Comparison of ENCODE assay signal across 21 cellular contexts in the genomic region with DNA sequence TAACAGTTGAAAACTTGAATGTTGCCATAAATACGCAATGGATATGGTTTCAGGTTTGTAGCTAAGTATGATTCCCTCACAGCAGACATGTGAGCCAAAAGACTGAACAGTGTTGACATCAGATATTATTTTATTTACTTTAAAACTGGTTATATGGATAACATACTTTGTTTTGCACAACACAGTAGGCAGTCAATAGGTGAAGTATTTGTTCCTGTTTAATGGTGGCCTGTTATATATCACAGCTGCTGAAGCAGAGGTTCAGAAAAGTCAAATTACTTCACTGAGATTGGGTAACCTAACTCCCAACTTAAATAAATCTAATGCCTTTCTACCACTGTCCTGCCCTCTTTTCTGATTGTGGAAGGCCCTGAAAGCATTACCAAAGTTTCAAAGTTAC. TPM values are rescaled to one million over a fixed set of nuclear protein-coding genes. Genes with fewer than 3 reads are reported as not detected.
DNase-seq lines count a peak whose midpoint lies in the region; ATAC-seq, FAIRE-seq and TF ChIP-seq lines count a peak whose summit lies in the region.
"Had no signal": no experiment of that assay in that cellular context is flagged by ENCODE, and none has a peak within 500 bp of the region (broad histone marks: within the 10 kb centered on the region; RNA-seq: fewer than 3 reads in every experiment).

No MANE protein-coding gene starts in this region.

- H3K9ac ChIP-seq in adipocyte (ENCODE audit: low read length): no peak overlapping the region
- H3K9ac ChIP-seq: SK-N-SH had no signal

- no peaks in the 10 kb centered on the region for H3K36me3 ChIP-seq in HEK293 (ENCODE audit: control insufficient read depth in 2 of 2, insufficient read depth in 1 of 2, low read length in 2 of 2)
- no peaks in the 10 kb centered on the region for H3K36me3 ChIP-seq in adipocyte (ENCODE audit: control insufficient read depth, insufficient read depth, low read length, severe bottlenecking)
- H3K36me3 ChIP-seq in hepatocyte (replicated peaks; ENCODE audit: insufficient read depth, low read depth): no peaks in the 10 kb centered on the region
- H3K36me3 ChIP-seq in gastrocnemius medialis: no peaks in the 10 kb centered on the region

- H3K4me1 ChIP-seq in HEK293 (ENCODE audit: control insufficient read depth, insufficient read depth, low read length) (0 out of 2 replicates have a peak, but pooled peaks cover 6% of the 10 kb centered on the region), adipocyte (ENCODE audit: control insufficient read depth, insufficient read depth, low read length) (peaks cover 69% of the 10 kb centered on the region), hepatocyte (ENCODE audit: insufficient read depth) (peaks cover 50% of the 10 kb centered on the region), gastrocnemius medialis (peaks cover 61 to 79% of the 10 kb centered on the region in 2 donors)

- in situ Hi-C loops in gastrocnemius medialis (cut with MboI; ENCODE audit: low sequenced_read_pairs in 4 of 4): no loop called here

- peak overlapping the region; percentile 3 for H3K4me2 ChIP-seq in hepatocyte
- H3K4me2 ChIP-seq: SK-N-SH had no signal

- DNase-seq in adipocyte (ENCODE audit: low read depth): peak; percentile 39
- no peak for DNase-seq in hepatocyte (ENCODE audit: low spot score)
- DNase-seq in gastrocnemius medialis: no peak
- DNase-seq in stimulated activated CD4-positive, alpha-beta T cell treated with anti-CD3 and anti-CD28 coated beads, Interleukin-12 subunit alpha, Interleukin-12 subunit beta, amount 100 ng/mL, for 4 hours: no peak
- DNase-seq in NOMO-1 treated with DMSO at 0.1 percent for 48 hours (lab: John Stamatoyannopoulos, UW; ENCODE audit: unreplicated experiment): no peak
- DNase-seq in anterior cingulate cortex (lab: John Stamatoyannopoulos, UW): no peak
- no peak for DNase-seq in GM12891 (ENCODE audit: insufficient read length, low spot score)
- DNase-seq: ACHN, AML-193, DMS 273 treated with DMSO at 0.1 percent for 48 hours, NCI-H1417 treated with DMSO at 0.1 percent for 48 hours, NCI-H1930, NCI-H2171, NCI-H774, SHP77, SK-N-SH had no signal

- intact Hi-C loops in gastrocnemius medialis (cut with DNase I; ENCODE audit: low total_unique reads): no loop called here

- CTCF ChIA-PET in HEK293 (lab: Yijun Ruan, JAX): no interaction called here

- H3K27me3 ChIP-seq in adipocyte (replicated peaks; ENCODE audit: control insufficient read depth, insufficient read depth, low read length): no peaks in the 10 kb centered on the region
- no peaks in the 10 kb centered on the region for H3K27me3 ChIP-seq in hepatocyte
- H3K27me3 ChIP-seq in gastrocnemius medialis: no peaks in the 10 kb centered on the region

- H3K27ac ChIP-seq in HEK293 (ENCODE audit: extremely low read depth, low read depth, low read length) (no peak overlapping the region), hepatocyte (peak overlapping the region; percentile 39), gastrocnemius medialis (peak overlapping the region; percentile 72 to 79 (median 76))
- H3K27ac ChIP-seq: HL-60 had no signal

- whole genome bisulfite sequencing in hepatocyte (ENCODE audit: low lambda C conversion rate, missing lambda C conversion rate): 84% methylated on average over 1 of the region's 1 CpG

- peak; percentile 46 to 58 for ATAC-seq in gastrocnemius medialis

- no peaks in the 10 kb centered on the region for H3K9me3 ChIP-seq in HEK293 (ENCODE audit: control insufficient read depth, insufficient read depth, low read depth, low read length)
- no peaks in the 10 kb centered on the region for H3K9me3 ChIP-seq in adipocyte (ENCODE audit: control insufficient read depth, low read length)
- no peaks in the 10 kb centered on the region for H3K9me3 ChIP-seq in hepatocyte (ENCODE audit: low read depth)
- H3K9me3 ChIP-seq in gastrocnemius medialis: no peaks in the 10 kb centered on the region
- H3K9me3 ChIP-seq: SK-N-SH had no signal

- H2AFZ ChIP-seq in hepatocyte: no peak overlapping the region

- H4K20me1 ChIP-seq in hepatocyte (ENCODE audit: insufficient read depth, poor library complexity, severe bottlenecking): peaks cover 46% of the 10 kb centered on the region

- no peak for FAIRE-seq in GM12891 (lab: Jason Lieb, UNC)
- FAIRE-seq: H54, RCC 7860 had no signal

- TF ChIP-seq CTCF in HEK293 (tag by site-specific recombination; IDR thresholded peaks at IDR 0.05) (no peak), hepatocyte (IDR thresholded peaks at IDR 0.05; ENCODE audit: poor library complexity) (no peak), gastrocnemius medialis (IDR thresholded peaks at IDR 0.05 in 4 of 5, conservative IDR thresholded peaks at IDR 0.05 in 1 of 5) (no peak)

- POLR2A ChIA-PET in HEK293 (lab: Yijun Ruan, JAX): no interaction called here

- no peak for TF ChIP-seq POLR2A in gastrocnemius medialis (IDR thresholded peaks at IDR 0.05)
- no peak for TF ChIP-seq POLR2A in GM12891 (IDR thresholded peaks at IDR 0.05; ENCODE audit: low read depth, low read length)

- H3K9me2 ChIP-seq in hepatocyte (replicated peaks; ENCODE audit: insufficient read depth): no peaks in the 10 kb centered on the region
- H3K9me2 ChIP-seq: SK-N-SH had no signal

- H3K79me2 ChIP-seq in hepatocyte: peaks cover 99% of the 10 kb centered on the region

- H3K4me3 ChIP-seq in HEK293 (ENCODE audit: low read depth, low read length) (no peak overlapping the region), adipocyte (ENCODE audit: low read length) (no peak overlapping the region), hepatocyte (no peak overlapping the region), gastrocnemius medialis (peak overlapping the region in 2 of 4 donors; percentile 3 to 8)

TF ChIP-seq in HEK293, 187 proteins besides CTCF, POLR2A, EP300 and RAD21 (continues in another document):
- TF ChIP-seq, protein P1, sequence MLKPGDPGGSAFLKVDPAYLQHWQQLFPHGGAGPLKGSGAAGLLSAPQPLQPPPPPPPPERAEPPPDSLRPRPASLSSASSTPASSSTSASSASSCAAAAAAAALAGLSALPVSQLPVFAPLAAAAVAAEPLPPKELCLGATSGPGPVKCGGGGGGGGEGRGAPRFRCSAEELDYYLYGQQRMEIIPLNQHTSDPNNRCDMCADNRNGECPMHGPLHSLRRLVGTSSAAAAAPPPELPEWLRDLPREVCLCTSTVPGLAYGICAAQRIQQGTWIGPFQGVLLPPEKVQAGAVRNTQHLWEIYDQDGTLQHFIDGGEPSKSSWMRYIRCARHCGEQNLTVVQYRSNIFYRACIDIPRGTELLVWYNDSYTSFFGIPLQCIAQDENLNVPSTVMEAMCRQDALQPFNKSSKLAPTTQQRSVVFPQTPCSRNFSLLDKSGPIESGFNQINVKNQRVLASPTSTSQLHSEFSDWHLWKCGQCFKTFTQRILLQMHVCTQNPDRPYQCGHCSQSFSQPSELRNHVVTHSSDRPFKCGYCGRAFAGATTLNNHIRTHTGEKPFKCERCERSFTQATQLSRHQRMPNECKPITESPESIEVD (tag by site-specific recombination; IDR thresholded peaks at IDR 0.05): peak; percentile 66
- no peak for TF ChIP-seq TCF7L2 (IDR thresholded peaks at IDR 0.05; ENCODE audit: borderline replicate concordance, low read depth, low read length)

TF ChIP-seq in GM12891, 5 proteins besides CTCF, POLR2A, EP300 and RAD21:
- TF ChIP-seq TAF1 (IDR thresholded peaks at IDR 0.05; ENCODE audit: low read depth, low read length): no peak
- TF ChIP-seq SPI1 (IDR thresholded peaks at IDR 0.05; ENCODE audit: low read depth, low read length): no peak
- TF ChIP-seq PAX5 (IDR thresholded peaks at IDR 0.05; ENCODE audit: insufficient read depth, low read length, severe bottlenecking): no peak
- no peak for TF ChIP-seq POLR2AphosphoS5 (IDR thresholded peaks at IDR 0.05; ENCODE audit: low read depth, low read length)
- TF ChIP-seq POU2F2 (IDR thresholded peaks at IDR 0.05; ENCODE audit: low read depth, low read length): no peak

RNA-seq across cellular contexts. Expression of a gene that starts 44.6 kb away (rescaled TPM):
- total RNA-seq in hepatocyte (111 and 125 TPM in 2 replicates), gastrocnemius medialis (10 to 100 TPM; 41.9 to 89.4 (median 72.6) TPM)
- 20.6 and 28.5 TPM in 2 replicates for polyA plus RNA-seq in hepatocyte
- polyA plus RNA-seq in GM12891 (2012; ENCODE audit: low read depth, missing spikeins): 0.08 TPM
- polyA plus RNA-seq: CD14-positive monocyte had no signal
